ENCODE assay signal across 10 cellular contexts in genomic region chr11:46675949-46676348, GRCh38. TPM values are rescaled to one million over a fixed set of nuclear protein-coding genes. Genes with fewer than 3 reads are reported as not detected.
DNase-seq lines count a peak whose midpoint lies in the region; ATAC-seq, FAIRE-seq and TF ChIP-seq lines count a peak whose summit lies in the region.
"Had no signal": no experiment of that assay in that cellular context is flagged by ENCODE, and none has a peak within 500 bp of the region (broad histone marks: within the 10 kb centered on the region; RNA-seq: fewer than 3 reads in every experiment).

No MANE protein-coding gene starts in this region.

- no peak for FAIRE-seq in kidney (lab: Jason Lieb, UNC)

- H3K4me1 ChIP-seq in colonic mucosa: peaks cover 22% of the 10 kb centered on the region
- peaks cover 44 to 64% of the 10 kb centered on the region in 2 donors for H3K4me1 ChIP-seq in naive thymus-derived CD4-positive, alpha-beta T cell (ENCODE audit: control insufficient read depth in 2 of 2, insufficient read depth in 2 of 2, low read length in 2 of 2)
- peaks cover 3 to 55% (median 28%) of the 10 kb centered on the region in 4 donors for H3K4me1 ChIP-seq in tibial nerve
- H3K4me1 ChIP-seq in kidney (ENCODE audit: control insufficient read depth in 1 of 2, insufficient read depth in 1 of 2, low read depth in 1 of 2, low read length in 2 of 2): peaks cover 0 to 22% of the 10 kb centered on the region in 2 donors
- H3K4me1 ChIP-seq: SJSA1 had no signal

- DNase-seq in activated T-cell treated with anti-CD3 and anti-CD28 coated beads, Interleukin-2, amount 50 U/mL, for 72 hours: no peak
- DNase-seq in activated T-cell treated with anti-CD3 and anti-CD28 coated beads, Interleukin-2, amount 50 U/mL, for 1 hour: no peak
- no peak for DNase-seq in colonic mucosa
- no peak for DNase-seq in naive thymus-derived CD4-positive, alpha-beta T cell
- no peak for DNase-seq in tibial nerve (ENCODE audit: low spot score in 2 of 2)
- no peak for DNase-seq in NCI-H510A (lab: John Stamatoyannopoulos, UW)
- no peak for DNase-seq in kidney
- DNase-seq in Calu3: no peak
- DNase-seq: NCI-H2107 had no signal

- no peaks in the 10 kb centered on the region for H3K9me3 Mint-ChIP-seq in activated T-cell treated with anti-CD3 and anti-CD28 coated beads, Interleukin-2, amount 50 U/mL, for 72 hours
- no peaks in the 10 kb centered on the region for H3K9me3 Mint-ChIP-seq in naive thymus-derived CD4-positive, alpha-beta T cell
- H3K9me3 Mint-ChIP-seq in Calu3 (ENCODE audit: low read depth, unreplicated experiment): no peaks in the 10 kb centered on the region

- WGBS in tibial nerve, 2 donors: 75 to 85% methylated on average over 7 of the region's 7 CpGs

- no peak for ATAC-seq in activated T-cell treated with anti-CD3 and anti-CD28 coated beads, Interleukin-2, amount 50 U/mL, for 72 hours (replicated peaks in 1 of 2)
- no peak for ATAC-seq in naive thymus-derived CD4-positive, alpha-beta T cell

- H3K36me3 Mint-ChIP-seq in activated T-cell treated with anti-CD3 and anti-CD28 coated beads, Interleukin-2, amount 50 U/mL, for 72 hours (ENCODE audit: insufficient read depth in 2 of 2): peaks cover 4 to 9% of the 10 kb centered on the region in 2 donors
- H3K36me3 Mint-ChIP-seq in naive thymus-derived CD4-positive, alpha-beta T cell: peaks cover 7 to 40% (median 25%) of the 10 kb centered on the region in 5 donors
- H3K36me3 Mint-ChIP-seq in Calu3 (ENCODE audit: insufficient read depth, unreplicated experiment): peaks cover 46% of the 10 kb centered on the region

- H3K27ac ChIP-seq in colonic mucosa (peak overlapping the region; percentile 81), tibial nerve (peak overlapping the region; percentile 59 to 87 (median 80)), kidney (ENCODE audit: low read depth in 2 of 2, low read length in 2 of 2) (peak overlapping the region in 1 of 2 donors; percentile 78)
- peak overlapping the region; percentile 63 for H3K27ac ChIP-seq in naive thymus-derived CD4-positive, alpha-beta T cell (ENCODE audit: low read depth, low read length)
- H3K27ac ChIP-seq: SJSA1 had no signal

- TF ChIP-seq EP300 in tibial nerve (IDR thresholded peaks at IDR 0.05): no peak

- H3K9me3 ChIP-seq in colonic mucosa: no peaks in the 10 kb centered on the region
- H3K9me3 ChIP-seq in naive thymus-derived CD4-positive, alpha-beta T cell (ENCODE audit: control insufficient read depth in 2 of 3, low read length in 3 of 3): no peaks in the 10 kb centered on the region
- H3K9me3 ChIP-seq in tibial nerve: no peaks in the 10 kb centered on the region
- H3K9me3 ChIP-seq in kidney (ENCODE audit: control insufficient read depth in 1 of 2, low read length in 2 of 2): no peaks in the 10 kb centered on the region
- H3K9me3 ChIP-seq: SJSA1 had no signal

- H3K9ac ChIP-seq in colonic mucosa (ENCODE audit: low read depth in 2 of 2, low read length in 2 of 2) (peak overlapping the region in 1 of 2 donors; percentile 68), kidney (ENCODE audit: low read length in 2 of 2) (no peak overlapping the region)

- no peaks in the 10 kb centered on the region for H3K27me3 ChIP-seq in colonic mucosa
- no peaks in the 10 kb centered on the region for H3K27me3 ChIP-seq in naive thymus-derived CD4-positive, alpha-beta T cell (ENCODE audit: control insufficient read depth in 2 of 2, insufficient read depth in 2 of 2, low read length in 2 of 2)
- H3K27me3 ChIP-seq in tibial nerve: no peaks in the 10 kb centered on the region
- H3K27me3 ChIP-seq: SJSA1 had no signal

- H3K4me3 Mint-ChIP-seq in activated T-cell treated with anti-CD3 and anti-CD28 coated beads, Interleukin-2, amount 50 U/mL, for 72 hours: no peak overlapping the region
- peak overlapping the region in 3 of 10 donors; percentile 19 to 69 (median 51) for H3K4me3 Mint-ChIP-seq in naive thymus-derived CD4-positive, alpha-beta T cell
- H3K4me3 Mint-ChIP-seq in Calu3 (ENCODE audit: low read depth, unreplicated experiment): no peak overlapping the region

- intact Hi-C loops in colonic mucosa (cut with DNase I): no loop called here
- intact Hi-C loops in naive thymus-derived CD4-positive, alpha-beta T cell (cut with micrococcal nuclease): loop anchor here (1.0 to 10.0 kb wide), 2 partner anchors 24 to 291 kb away; partner anchors contain the start of genes ARHGAP1 (in 1 of the 2) and MDK (in 1 of the 2)
- intact Hi-C loops in kidney (cut with DNase I): no loop called here
- intact Hi-C loops in Calu3 (cut with micrococcal nuclease; ENCODE audit: unreplicated experiment): no loop called here

- TF ChIP-seq POLR2A in tibial nerve (IDR thresholded peaks at IDR 0.05): no peak

- H3K27ac Mint-ChIP-seq in activated T-cell treated with anti-CD3 and anti-CD28 coated beads, Interleukin-2, amount 50 U/mL, for 72 hours: peak overlapping the region; percentile 41
- H3K27ac Mint-ChIP-seq in naive thymus-derived CD4-positive, alpha-beta T cell: peak overlapping the region in 8 of 9 donors; percentile 12 to 96 (median 89)
- H3K27ac Mint-ChIP-seq in Calu3 (ENCODE audit: unreplicated experiment): no peak overlapping the region

- POLR2A ChIA-PET in naive thymus-derived CD4-positive, alpha-beta T cell (lab: Charles Lee): interaction anchor here (0.6 to 10.8 kb wide), 2 partner anchors 22 to 1998 kb away, joined by 3 to 135 read pairs; partner anchors contain the start of genes ARHGAP1 and ZNF408

- CTCF ChIA-PET in naive thymus-derived CD4-positive, alpha-beta T cell (lab: Charles Lee): no interaction called here
- CTCF ChIA-PET in Calu3 (lab: Charles Lee): interaction anchor here (0.6 kb wide), 1 partner anchor 9 kb away, joined by 3 read pairs; no protein-coding TSS in a partner anchor

- H3K36me3 ChIP-seq in colonic mucosa (peaks cover 16% of the 10 kb centered on the region), tibial nerve (peaks cover 2 to 81% (median 28%) of the 10 kb centered on the region in 3 donors), kidney (ENCODE audit: control insufficient read depth in 1 of 2, insufficient read depth in 2 of 2, low read length in 2 of 2) (peaks cover 30 to 37% of the 10 kb centered on the region in 2 donors)
- H3K36me3 ChIP-seq in naive thymus-derived CD4-positive, alpha-beta T cell (ENCODE audit: control insufficient read depth in 2 of 3, insufficient read depth in 3 of 3, low read length in 3 of 3): peaks cover 0 to 45% (median 10%) of the 10 kb centered on the region in 3 experiments

- peaks cover 62% of the 10 kb centered on the region for H3K4me1 Mint-ChIP-seq in activated T-cell treated with anti-CD3 and anti-CD28 coated beads, Interleukin-2, amount 50 U/mL, for 72 hours (ENCODE audit: low read depth)
- H3K4me1 Mint-ChIP-seq in naive thymus-derived CD4-positive, alpha-beta T cell: peaks cover 44 to 72% (median 65%) of the 10 kb centered on the region in 7 donors
- no peaks in the 10 kb centered on the region for H3K4me1 Mint-ChIP-seq in Calu3 (ENCODE audit: low read depth, unreplicated experiment)

- H3K4me3 ChIP-seq in colonic mucosa (no peak overlapping the region), tibial nerve (no peak overlapping the region), kidney (ENCODE audit: low read length in 2 of 2) (no peak overlapping the region)
- no peak overlapping the region for H3K4me3 ChIP-seq in naive thymus-derived CD4-positive, alpha-beta T cell (ENCODE audit: low read length)
- H3K4me3 ChIP-seq: SJSA1 had no signal

- H3K27me3 Mint-ChIP-seq in activated T-cell treated with anti-CD3 and anti-CD28 coated beads, Interleukin-2, amount 50 U/mL, for 72 hours (ENCODE audit: low read depth): no peaks in the 10 kb centered on the region
- no peaks in the 10 kb centered on the region for H3K27me3 Mint-ChIP-seq in naive thymus-derived CD4-positive, alpha-beta T cell
- no peaks in the 10 kb centered on the region for H3K27me3 Mint-ChIP-seq in Calu3 (ENCODE audit: unreplicated experiment)

- BruUV-seq in Calu3 (replicated peaks; lab: Mats Ljungman, UMichigan): no TSS peak

- no peak for TF ChIP-seq CTCF in colonic mucosa (IDR thresholded peaks at IDR 0.05)
- no peak for TF ChIP-seq CTCF in tibial nerve (IDR thresholded peaks at IDR 0.05)
- TF ChIP-seq CTCF in kidney (IDR thresholded peaks at IDR 0.05; ENCODE audit: borderline replicate concordance, extremely low read depth, insufficient read depth): no peak
- no peak for TF ChIP-seq CTCF in Calu3 (IDR thresholded peaks at IDR 0.05; ENCODE audit: unreplicated experiment)

RNA-seq across cellular contexts. Expression of gene ARHGAP1, which starts 24.5 kb away (rescaled TPM):
- 10 to 100 TPM; 41.6 to 43.5 TPM for total RNA-seq in activated T-cell treated with anti-CD3 and anti-CD28 coated beads, Interleukin-2, amount 50 U/mL, for 72 hours
- 10 to 100 TPM; 68.3 to 81.7 TPM for total RNA-seq in colonic mucosa
- 10 to 100 TPM; 44.6 to 82.5 (median 64.6) TPM for total RNA-seq in naive thymus-derived CD4-positive, alpha-beta T cell
- polyA plus RNA-seq in naive thymus-derived CD4-positive, alpha-beta T cell: 10 to 100 TPM; 44.2 to 69.9 TPM
- 10 to 100 TPM; 47.9 to 83.0 (median 59.8) TPM for total RNA-seq in tibial nerve
- total RNA-seq in kidney: 137 TPM
- 35.5 TPM for polyA plus RNA-seq in kidney (ENCODE audit: insufficient read depth, low read depth, low replicate concordance)
- total RNA-seq in Calu3 (2022): 65.4 and 81.6 TPM in 2 replicates

RNA-seq across cellular contexts. Expression of gene ZNF408, which starts 24.9 kb away (rescaled TPM):
- 10 to 100 TPM; 17.8 to 18.2 TPM for total RNA-seq in activated T-cell treated with anti-CD3 and anti-CD28 coated beads, Interleukin-2, amount 50 U/mL, for 72 hours
- total RNA-seq in colonic mucosa: 10 to 100 TPM; 11.7 to 15.5 TPM
- 10 to 100 TPM in 4 of 5 experiments, 1 to 10 TPM in 1; 7.8 to 20.0 (median 16.6) TPM for total RNA-seq in naive thymus-derived CD4-positive, alpha-beta T cell
- 10 to 100 TPM in 1 of 2 donors, 1 to 10 TPM in 1; 7.0 to 14.1 TPM for polyA plus RNA-seq in naive thymus-derived CD4-positive, alpha-beta T cell
- total RNA-seq in tibial nerve: 10 to 100 TPM in 3 of 4 donors, 1 to 10 TPM in 1; 8.8 to 21.6 (median 13.7) TPM
- total RNA-seq in kidney: 9.7 TPM
- polyA plus RNA-seq in kidney (ENCODE audit: insufficient read depth, low read depth, low replicate concordance): 7.8 TPM
- total RNA-seq in Calu3 (2022): 14.8 and 15.5 TPM in 2 replicates

RNA-seq across cellular contexts. Expression of gene F2, which starts 43.1 kb away (rescaled TPM):
- not detected for total RNA-seq in activated T-cell treated with anti-CD3 and anti-CD28 coated beads, Interleukin-2, amount 50 U/mL, for 72 hours
- 1 to 10 TPM in 1 of 2 donors, not detected in 1; 1.2 TPM for total RNA-seq in colonic mucosa
- total RNA-seq in naive thymus-derived CD4-positive, alpha-beta T cell: under 1 TPM in 1 of 5 experiments, not detected in 4; 0.15 TPM
- polyA plus RNA-seq in naive thymus-derived CD4-positive, alpha-beta T cell: not detected
- total RNA-seq in tibial nerve: not detected
- not detected for total RNA-seq in kidney
- polyA plus RNA-seq in kidney (ENCODE audit: insufficient read depth, low read depth, low replicate concordance): not detected
- not detected in 2 replicates for total RNA-seq in Calu3 (2022)
- total RNA-seq: SJSA1 had no signal

RNA-seq across cellular contexts. Expression of gene ATG13, which starts 58.6 kb away (rescaled TPM):
- 10 to 100 TPM; 75.6 to 77.7 TPM for total RNA-seq in activated T-cell treated with anti-CD3 and anti-CD28 coated beads, Interleukin-2, amount 50 U/mL, for 72 hours
- total RNA-seq in colonic mucosa (10 to 100 TPM; 58.3 to 61.3 TPM), tibial nerve (100 to 1,000 TPM; 113 to 203 (median 139) TPM), kidney (73.5 TPM), Calu3 (2022) (53.2 and 57.1 TPM in 2 replicates)
- total RNA-seq in naive thymus-derived CD4-positive, alpha-beta T cell: 100 to 1,000 TPM in 2 of 5 experiments, 10 to 100 TPM in 3; 70.0 to 114 (median 96.8) TPM
- polyA plus RNA-seq in naive thymus-derived CD4-positive, alpha-beta T cell: 10 to 100 TPM; 75.9 to 77.5 TPM
- 40.1 TPM for polyA plus RNA-seq in kidney (ENCODE audit: insufficient read depth, low read depth, low replicate concordance)

RNA-seq across cellular contexts. Expression of gene HARBI1, which starts 58.9 kb away (rescaled TPM):
- total RNA-seq in activated T-cell treated with anti-CD3 and anti-CD28 coated beads, Interleukin-2, amount 50 U/mL, for 72 hours: 1 to 10 TPM; 4.2 to 7.3 TPM
- total RNA-seq in colonic mucosa (1 to 10 TPM; 4.5 to 5.0 TPM), tibial nerve (1 to 10 TPM in 3 of 4 donors, under 1 TPM in 1; 0.59 to 5.2 (median 2.6) TPM), kidney (4.0 TPM), Calu3 (2022) (8.2 and 10.1 TPM in 2 replicates)
- 10 to 100 TPM in 2 of 5 experiments, 1 to 10 TPM in 3; 5.8 to 18.1 (median 8.0) TPM for total RNA-seq in naive thymus-derived CD4-positive, alpha-beta T cell
- 1 to 10 TPM; 2.9 to 7.5 TPM for polyA plus RNA-seq in naive thymus-derived CD4-positive, alpha-beta T cell
- polyA plus RNA-seq in kidney (ENCODE audit: insufficient read depth, low read depth, low replicate concordance): 2.5 TPM

Comparison
In these comparisons a context has a peak if more than half of its experiments do, and no peak if none do; other contexts are left out.
1. intact Hi-C loops: an anchor here in naive thymus-derived CD4-positive, alpha-beta T cell (1.0 to 10.0 kb wide); none called in colonic mucosa, kidney and Calu3.